ENCODE assay signal across 1 cellular context in genomic region chr1:222712253-222713090, GRCh38.
TF ChIP-seq lines count a peak whose summit lies in the region.

Gene AIDA, minus strand, starts transcription at chr1:222712491. Its CDS starts 174 bp downstream, at chr1:222712317.
Gene BROX, plus strand, starts transcription at chr1:222712564. Its CDS starts 3,136 bp downstream, at chr1:222715700.

TF ChIP-seq in GM12878, 131 proteins besides CTCF, POLR2A, EP300 and RAD21 (continued from another document and continues in another):
- TF ChIP-seq CUX1 (IDR thresholded peaks at IDR 0.05; ENCODE audit: insufficient replicate concordance, low read depth, low read length) (no peak), CEBPB (IDR thresholded peaks at IDR 0.05; ENCODE audit: borderline replicate concordance in 1 of 2, low read depth in 2 of 2, low read length in 2 of 2) (no peak), SMARCA5 (IDR thresholded peaks at IDR 0.05) (no peak), CBX5 (IDR thresholded peaks at IDR 0.05; ENCODE audit: low read depth) (no peak), KLF5 (IDR thresholded peaks at IDR 0.05; ENCODE audit: partially characterized antibody) (no peak), SMAD5 (IDR thresholded peaks at IDR 0.05; ENCODE audit: low read depth) (no peak), MEF2B (IDR thresholded peaks at IDR 0.05; ENCODE audit: partially characterized antibody, poor library complexity, severe bottlenecking) (no peak), NFIC (IDR thresholded peaks at IDR 0.05; ENCODE audit: low read depth, low read length) (no peak; the same call in 1 of the 2 replicates), RCOR1 (conservative IDR thresholded peaks at IDR 0.05; ENCODE audit: low read depth, low read length) (no peak), SREBF1 (IDR thresholded peaks at IDR 0.05; ENCODE audit: low read length) (no peak), SMAD1 (IDR thresholded peaks at IDR 0.05; ENCODE audit: low read depth, partially characterized antibody) (no peak), NFXL1 (IDR thresholded peaks at IDR 0.05; ENCODE audit: borderline replicate concordance) (no peak), CBFB (IDR thresholded peaks at IDR 0.05; ENCODE audit: low read depth) (0 out of 2 replicates have a peak, but pooled peaks have one; percentile 39), MLLT1 (IDR thresholded peaks at IDR 0.05) (no peak), RELA (IDR thresholded peaks at IDR 0.05; ENCODE audit: borderline replicate concordance, partially characterized antibody) (peak; percentile 71), TARDBP (IDR thresholded peaks at IDR 0.05; ENCODE audit: borderline replicate concordance) (no peak), NBN (IDR thresholded peaks at IDR 0.05) (peak; percentile 51), EZH2 (IDR thresholded peaks at IDR 0.05; ENCODE audit: borderline replicate concordance, control insufficient read depth, low read depth, low read length) (no peak), POLR2AphosphoS5 (IDR thresholded peaks at IDR 0.05; ENCODE audit: low read length) (peak; percentile 69; the same call in 1 of the 2 replicates), NR2F1 (conservative IDR thresholded peaks at IDR 0.05) (0 out of 2 replicates have a peak, but pooled peaks have one; percentile 19), SRF (IDR thresholded peaks at IDR 0.05; ENCODE audit: low read depth in 2 of 2, low read length in 2 of 2) (peak in 1 of 2 experiments; percentile 62; a peak in 1 of 4 replicates), SKIL (IDR thresholded peaks at IDR 0.05; ENCODE audit: low read depth, poor library complexity, severe bottlenecking) (peak; percentile 32), SUZ12 (IDR thresholded peaks at IDR 0.05; ENCODE audit: unreplicated experiment) (no peak), SMC3 (IDR thresholded peaks at IDR 0.05; ENCODE audit: borderline replicate concordance, low read length) (no peak), YBX1 (IDR thresholded peaks at IDR 0.05) (no peak), USF1 (IDR thresholded peaks at IDR 0.05; ENCODE audit: borderline replicate concordance, extremely low read length, insufficient read depth, low read depth, low read length) (peak; percentile 97), PBX3 (IDR thresholded peaks at IDR 0.05; ENCODE audit: insufficient replicate concordance, low read depth, low read length) (no peak), RELB (IDR thresholded peaks at IDR 0.05; ENCODE audit: low read depth) (no peak; the same call in 1 of the 2 replicates), JUNB (IDR thresholded peaks at IDR 0.05) (no peak), DPF2 (IDR thresholded peaks at IDR 0.05) (peak; percentile 15; the same call in 1 of the 2 replicates), LARP7 (IDR thresholded peaks at IDR 0.05) (peak; percentile 31; the same call in 1 of the 2 replicates), USF2 (IDR thresholded peaks at IDR 0.05; ENCODE audit: borderline replicate concordance, low read depth, low read length) (peak; percentile 93), WRNIP1 (IDR thresholded peaks at IDR 0.05; ENCODE audit: borderline replicate concordance, low read depth, low read length) (no peak), MTA2 (IDR thresholded peaks at IDR 0.05; ENCODE audit: low read depth) (no peak), RB1 (IDR thresholded peaks at IDR 0.05; ENCODE audit: borderline replicate concordance) (peak; percentile 79; the same call in 1 of the 2 replicates), ZNF687 (IDR thresholded peaks at IDR 0.05) (no peak), ESRRA (IDR thresholded peaks at IDR 0.05; ENCODE audit: low read length) (no peak), IRF4 (IDR thresholded peaks at IDR 0.05; ENCODE audit: low read depth, low read length) (peak; percentile 11; the same call in 1 of the 2 replicates), ZBTB4 (CRISPR knock-in tag; IDR thresholded peaks at IDR 0.05) (peak; percentile 84), ZBED1 (IDR thresholded peaks at IDR 0.05; ENCODE audit: borderline replicate concordance) (no peak)
